Comparison of ENCODE assay signal across 8 cellular contexts in genomic region chr9:35481347-35481975, GRCh38. TPM values are rescaled to one million over a fixed set of nuclear protein-coding genes. Genes with fewer than 3 reads are reported as not detected.
DNase-seq lines count a peak whose midpoint lies in the region; ATAC-seq and TF ChIP-seq lines count a peak whose summit lies in the region.

No MANE protein-coding gene starts in this region.

- H3K4me1 ChIP-seq in HAP-1 (no peaks in the 10 kb centered on the region), OCI-LY3 (ENCODE audit: low read length) (no peaks in the 10 kb centered on the region)

- H3K36me3 ChIP-seq in HAP-1 (replicated peaks) = no peaks in the 10 kb centered on the region
- H3K36me3 ChIP-seq in OCI-LY3 (replicated peaks; ENCODE audit: low read depth, low read length) = no peaks in the 10 kb centered on the region
- no peaks in the 10 kb centered on the region for H3K36me3 ChIP-seq in brain microvascular endothelial cell (replicated peaks)

- peak; percentile 82 for ATAC-seq in left lobe of liver
- ATAC-seq in GM18505 (IDR thresholded peaks at IDR 0.05; ENCODE audit: unreplicated experiment) = no peak
- ATAC-seq in HG02938 (IDR thresholded peaks at IDR 0.05; ENCODE audit: unreplicated experiment) = no peak

- DNase-seq in CD1c-positive myeloid dendritic cell (ENCODE audit: extremely low spot score) (peak; percentile 57), HAP-1 (ENCODE audit: low spot score in 2 of 2) (peak; percentile 53 to 64), brain microvascular endothelial cell (peak; percentile 71), left lobe of liver (ENCODE audit: low spot score) (peak; percentile 72)
- no peak for DNase-seq in effector CD8-positive, alpha-beta T cell (lab: John Stamatoyannopoulos, UW)

- H3K9ac ChIP-seq in OCI-LY3 (ENCODE audit: low read length) = no peak overlapping the region

- H3K4me3 ChIP-seq in HAP-1 (no peak overlapping the region), OCI-LY3 (ENCODE audit: low read length) (no peak overlapping the region), brain microvascular endothelial cell (ENCODE audit: low read depth, low read length) (no peak overlapping the region)

- H3K27me3 ChIP-seq in HAP-1 (ENCODE audit: low read depth) = peaks cover 11% of the 10 kb centered on the region; the same call in 1 of the 2 replicates
- H3K27me3 ChIP-seq in OCI-LY3 (ENCODE audit: low read depth, low read length) = peaks cover under 1% of the 10 kb centered on the region
- H3K27me3 ChIP-seq in brain microvascular endothelial cell (replicated peaks) = no peaks in the 10 kb centered on the region

- no peak overlapping the region for H3K27ac ChIP-seq in OCI-LY3 (ENCODE audit: low read length)
- H3K27ac ChIP-seq in brain microvascular endothelial cell = no peak overlapping the region

- H3K4me2 ChIP-seq in OCI-LY3 (ENCODE audit: low read length) = no peak overlapping the region

- H3K79me2 ChIP-seq in OCI-LY3 (ENCODE audit: low read length) = no peaks in the 10 kb centered on the region

- peak; percentile 64 for TF ChIP-seq CTCF in OCI-LY3 (IDR thresholded peaks at IDR 0.05; ENCODE audit: low read depth, low read length)
- TF ChIP-seq CTCF in brain microvascular endothelial cell (IDR thresholded peaks at IDR 0.05; ENCODE audit: low read depth, low read length, missing control alignments) = peak; percentile 87

- H2AFZ ChIP-seq in OCI-LY3 (ENCODE audit: low read depth, low read length) = no peak overlapping the region

- H3K9me3 ChIP-seq in HAP-1 (no peaks in the 10 kb centered on the region), OCI-LY3 (ENCODE audit: insufficient read depth, low read length) (no peaks in the 10 kb centered on the region)

- no peak for TF ChIP-seq POLR2A in GM18505 (IDR thresholded peaks at IDR 0.05; ENCODE audit: borderline replicate concordance, extremely low read depth, insufficient read depth, insufficient read length)

- in situ Hi-C loops in HAP-1 (cut with MboI; ENCODE audit: low sequenced_read_pairs) = no loop called here
- in situ Hi-C loops in brain microvascular endothelial cell (cut with HindIII; ENCODE audit: low pct_ligation_motif_present, low sequenced_read_pairs) = no loop called here

- no peaks in the 10 kb centered on the region for H4K20me1 ChIP-seq in OCI-LY3 (ENCODE audit: insufficient read depth, low read length)

RNA-seq across cellular contexts. Expression of gene RUSC2, which starts 8.4 kb away (rescaled TPM):
- total RNA-seq in left lobe of liver = 9.1 TPM
